ENCODE assay signal across 11 cellular contexts in the genomic region with DNA sequence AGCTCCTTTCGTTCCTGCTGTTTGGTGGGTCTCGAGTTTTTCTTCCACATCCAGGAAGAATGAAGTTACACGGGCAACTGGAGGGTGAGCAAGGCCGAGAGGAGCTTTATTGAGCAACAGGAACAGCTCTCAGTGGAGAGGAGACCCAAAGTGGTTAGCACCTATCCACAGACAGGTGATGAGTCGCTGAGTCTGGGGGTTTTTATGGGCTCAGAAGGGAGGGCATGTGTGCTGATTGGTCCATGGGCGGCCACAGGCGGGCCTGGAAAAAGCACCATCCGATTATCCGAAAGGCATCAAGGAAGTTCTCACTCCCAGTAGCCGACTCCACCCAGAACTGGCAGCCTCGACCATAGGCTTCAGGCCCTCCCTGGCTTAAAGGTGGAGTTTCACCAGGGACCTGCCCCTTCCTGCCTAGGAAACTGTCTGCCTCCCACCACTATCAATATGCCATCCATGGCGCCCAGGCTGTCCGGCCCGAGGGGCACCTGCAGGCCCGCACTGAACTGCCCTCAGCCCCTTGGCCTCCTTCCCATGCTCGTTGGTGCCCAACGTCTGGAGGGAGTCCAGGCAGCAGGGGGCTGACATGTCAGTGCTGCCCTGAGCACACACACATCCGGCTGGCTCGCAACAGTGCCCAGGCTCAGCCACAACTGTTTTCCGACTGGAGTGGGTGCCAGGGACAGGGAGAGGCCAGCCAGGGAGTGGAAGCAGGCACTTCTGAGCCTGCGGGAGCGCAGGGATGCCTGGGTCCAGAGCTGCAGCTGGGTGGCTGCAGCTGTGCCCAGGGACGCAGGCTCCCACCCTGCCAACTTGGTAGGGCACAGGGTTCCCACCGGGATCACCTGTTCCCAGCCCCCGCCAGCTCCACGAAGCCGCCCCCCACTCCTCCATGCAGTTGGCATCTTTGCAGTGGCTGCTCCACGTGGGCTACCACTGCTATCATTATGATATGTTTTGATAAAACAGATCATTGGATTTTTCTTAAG.
A peak's percentile ranks its signal among the peaks of the same experiment; 100 is the strongest.
DNase-seq lines count a peak whose midpoint lies in the region; TF ChIP-seq lines count a peak whose summit lies in the region.
"Had no signal": no experiment of that assay in that cellular context is flagged by ENCODE, and none has a peak within 500 bp of the region (broad histone marks: within the 10 kb centered on the region; RNA-seq: fewer than 3 reads in every experiment).

No MANE protein-coding gene starts in this region.

- TF ChIP-seq CTCF in coronary artery (IDR thresholded peaks at IDR 0.05) = no peak

- H3K36me3 ChIP-seq in MG63 (peaks cover 30% of the 10 kb centered on the region), stomach smooth muscle (ENCODE audit: control insufficient read depth in 2 of 2, insufficient read depth in 2 of 2, low read length in 2 of 2) (no peaks in the 10 kb centered on the region)

- H3K9me3 ChIP-seq in MG63 (no peaks in the 10 kb centered on the region), stomach smooth muscle (ENCODE audit: control insufficient read depth in 2 of 2, low read length in 2 of 2) (no peaks in the 10 kb centered on the region)

- DNase-seq in MG63 (peak; percentile 97), coronary artery (ENCODE audit: low spot score) (peak; percentile 84), medulla oblongata (ENCODE audit: extremely low spot score) (peak; percentile 21), putamen (ENCODE audit: low spot score) (no peak), NCI-H82 treated with DMSO at 0.1 percent for 48 hours (lab: John Stamatoyannopoulos, UW; ENCODE audit: unreplicated experiment) (no peak), NCI-H146 treated with DMSO at 0.1 percent for 48 hours (lab: John Stamatoyannopoulos, UW; ENCODE audit: unreplicated experiment) (no peak), cerebellum (ENCODE audit: low spot score) (no peak)
- DNase-seq: activated CD4-positive, alpha-beta T cell treated with anti-CD3 and anti-CD28 coated beads, Interleukin-2, amount 50 U/mL, for 48 hours; activated naive CD4-positive, alpha-beta T cell treated with anti-CD3 and anti-CD28 coated beads, Interleukin-2, amount 50 U/mL, for 16 hours; DMS53 had no signal

- H3K4me1 ChIP-seq in stomach smooth muscle (ENCODE audit: control insufficient read depth, insufficient read depth, low read length) = peaks cover 24% of the 10 kb centered on the region

- H3K27ac ChIP-seq in coronary artery (peak overlapping the region; percentile 68 to 88), stomach smooth muscle (ENCODE audit: low read length) (peak overlapping the region; percentile 20)

- H3K9ac ChIP-seq in stomach smooth muscle (ENCODE audit: low read length in 2 of 2) = no peak overlapping the region

- no peaks in the 10 kb centered on the region for H3K27me3 ChIP-seq in MG63
- no peaks in the 10 kb centered on the region for H3K27me3 ChIP-seq in stomach smooth muscle (ENCODE audit: control insufficient read depth in 1 of 2, insufficient read depth in 2 of 2, low read length in 2 of 2)

- H3K4me3 ChIP-seq in MG63 = peak overlapping the region; percentile 25
- H3K4me3 ChIP-seq in coronary artery = peak overlapping the region; percentile 44
- peak overlapping the region in 1 of 2 donors; percentile 17 for H3K4me3 ChIP-seq in stomach smooth muscle (ENCODE audit: low read length in 2 of 2)

Comparison
In these comparisons a context has a peak if more than half of its experiments do, and no peak if none do; other contexts are left out.
1. DNase-seq: peak in MG63 (single experiment), coronary artery (single experiment) and medulla oblongata (single experiment); none in putamen (single experiment), NCI-H82 treated with DMSO at 0.1 percent for 48 hours (single experiment), NCI-H146 treated with DMSO at 0.1 percent for 48 hours (single experiment) and cerebellum (single experiment).